In genomic region chr16:3389663-3390338, GRCh38 we compare ENCODE assay signal across 33 cellular contexts. TPM values are rescaled to one million over a fixed set of nuclear protein-coding genes. Genes with fewer than 3 reads are reported as not detected.
"Had no signal": no experiment of that assay in that cellular context is flagged by ENCODE, and none has a peak within 500 bp of the region (broad histone marks: within the 10 kb centered on the region; RNA-seq: fewer than 3 reads in every experiment).

No MANE protein-coding gene starts in this region.

- H3K27ac ChIP-seq: esophagus squamous epithelium, gastrocnemius medialis, left ventricle myocardium inferior, neutrophil, ovary, psoas muscle, right atrium auricular region, tibial artery, VCaP had no signal

- H3K4me1 ChIP-seq: esophagus squamous epithelium, gastrocnemius medialis, left ventricle myocardium inferior, psoas muscle, right atrium auricular region, tibial artery had no signal

- H3K4me3 ChIP-seq: esophagus squamous epithelium, left ventricle myocardium inferior, ovary, psoas muscle, right atrium auricular region, tibial artery had no signal

- H3K4me3 Mint-ChIP-seq: activated CD4-positive, alpha-beta T cell treated with anti-CD3 and anti-CD28 coated beads, Interleukin-2, amount 10 ng/mL, durations not matched to agents 24 days and 14 days; activated CD8-positive, alpha-beta memory T cell treated with anti-CD3 and anti-CD28 coated beads, Interleukin-2, amount 10 ng/mL, durations not matched to agents 7 days and 5 days; activated CD8-positive, alpha-beta T cell treated with anti-CD3 and anti-CD28 coated beads for 36 hours; activated naive CD4-positive, alpha-beta T cell treated with anti-CD3 and anti-CD28 coated beads, Interleukin-2, amount 50 U/mL, for 24 hours; activated T-helper 1 cell treated with anti-CD3 and anti-CD28 coated beads, Interleukin-12 subunit alpha, Interleukin-12 subunit beta, Interleukin-2, Interleukin-4 antibody, amounts not matched to agents 30 ng/mL and 10 ng/mL and 1 ng/mL, durations not matched to agents 14 hours and 24 hours and 36 hours; brain; mesothelial cell of epicardium; stimulated activated naive CD8-positive, alpha-beta T cell treated with anti-CD3 and anti-CD28 coated beads, Interleukin-15, Interleukin-2, amounts not matched to agents 100 ng/mL and 50 ng/mL, for 24 hours had no signal

- H3K27ac Mint-ChIP-seq: activated CD4-positive, alpha-beta T cell treated with anti-CD3 and anti-CD28 coated beads, Interleukin-2, amount 10 ng/mL, durations not matched to agents 24 days and 14 days; activated CD8-positive, alpha-beta memory T cell treated with anti-CD3 and anti-CD28 coated beads, Interleukin-2, amount 10 ng/mL, durations not matched to agents 7 days and 5 days; activated CD8-positive, alpha-beta T cell treated with anti-CD3 and anti-CD28 coated beads for 36 hours; activated naive CD4-positive, alpha-beta T cell treated with anti-CD3 and anti-CD28 coated beads, Interleukin-2, amount 50 U/mL, for 24 hours; activated T-helper 1 cell treated with anti-CD3 and anti-CD28 coated beads, Interleukin-12 subunit alpha, Interleukin-12 subunit beta, Interleukin-2, Interleukin-4 antibody, amounts not matched to agents 30 ng/mL and 10 ng/mL and 1 ng/mL, durations not matched to agents 14 hours and 24 hours and 36 hours; brain; mesothelial cell of epicardium; naive thymus-derived CD8-positive, alpha-beta T cell; stimulated activated naive CD8-positive, alpha-beta T cell treated with anti-CD3 and anti-CD28 coated beads, Interleukin-15, Interleukin-2, amounts not matched to agents 100 ng/mL and 50 ng/mL, for 24 hours had no signal

- H3K27me3 Mint-ChIP-seq: activated CD4-positive, alpha-beta T cell treated with anti-CD3 and anti-CD28 coated beads, Interleukin-2, amount 10 ng/mL, durations not matched to agents 24 days and 14 days; activated CD8-positive, alpha-beta memory T cell treated with anti-CD3 and anti-CD28 coated beads, Interleukin-2, amount 10 ng/mL, durations not matched to agents 7 days and 5 days; activated CD8-positive, alpha-beta T cell treated with anti-CD3 and anti-CD28 coated beads for 36 hours; activated naive CD4-positive, alpha-beta T cell treated with anti-CD3 and anti-CD28 coated beads, Interleukin-2, amount 50 U/mL, for 24 hours; naive thymus-derived CD8-positive, alpha-beta T cell; stimulated activated naive CD8-positive, alpha-beta T cell treated with anti-CD3 and anti-CD28 coated beads, Interleukin-15, Interleukin-2, amounts not matched to agents 100 ng/mL and 50 ng/mL, for 24 hours had no signal

- ATAC-seq: activated CD4-positive, CD25-positive, alpha-beta regulatory T cell treated with anti-CD3 and anti-CD28 coated beads, Interleukin-2, amount 50 U/mL, for 24 hours; activated CD8-positive, alpha-beta memory T cell treated with anti-CD3 and anti-CD28 coated beads, Interleukin-2, amount 10 ng/mL, durations not matched to agents 7 days and 5 days; activated CD8-positive, alpha-beta T cell treated with anti-CD3 and anti-CD28 coated beads for 36 hours; gastrocnemius medialis; naive thymus-derived CD8-positive, alpha-beta T cell; psoas muscle had no signal

- H3K4me1 Mint-ChIP-seq: activated CD8-positive, alpha-beta memory T cell treated with anti-CD3 and anti-CD28 coated beads, Interleukin-2, amount 10 ng/mL, durations not matched to agents 7 days and 5 days; brain; mesothelial cell of epicardium had no signal

- H3K27me3 ChIP-seq: esophagus squamous epithelium, gastrocnemius medialis, neutrophil, ovary, right atrium auricular region, tibial artery had no signal

- DNase-seq: activated CD4-positive, alpha-beta T cell treated with anti-CD3 and anti-CD28 coated beads, Interleukin-2, amount 10 ng/mL, durations not matched to agents 24 days and 14 days; activated CD8-positive, alpha-beta memory T cell treated with anti-CD3 and anti-CD28 coated beads, Interleukin-2, amount 10 ng/mL, durations not matched to agents 7 days and 5 days; activated CD8-positive, alpha-beta T cell treated with anti-CD3 and anti-CD28 coated beads for 36 hours; activated gamma-delta T cell; activated T-cell treated with anti-CD3 and anti-CD28 coated beads for 4 hours; aorta; caudate nucleus; effector memory CD4-positive, alpha-beta T cell; esophagus squamous epithelium; gastrocnemius medialis; hippocampal formation; kidney glomerular epithelial cell; left ventricle myocardium inferior; mammary epithelial cell; naive thymus-derived CD8-positive, alpha-beta T cell; ovary; psoas muscle; stimulated activated CD4-positive, alpha-beta T cell treated with anti-CD3 and anti-CD28 coated beads, Interleukin-12 subunit alpha, Interleukin-12 subunit beta, amount 100 ng/mL, for 4 hours; stimulated activated CD4-positive, alpha-beta T cell treated with anti-CD3 and anti-CD28 coated beads, Interleukin-4, amount 100 ng/mL, for 4 hours; T-helper 1 cell; T-helper 9 cell; tibial artery had no signal

- H3K36me3 ChIP-seq: ovary had no signal

RNA-seq across cellular contexts. Expression of gene OR2C1, which starts 34.1 kb away (rescaled TPM):
- total RNA-seq: activated CD4-positive, alpha-beta T cell treated with anti-CD3 and anti-CD28 coated beads, Interleukin-2, amount 10 ng/mL, durations not matched to agents 24 days and 14 days; activated CD8-positive, alpha-beta memory T cell treated with anti-CD3 and anti-CD28 coated beads, Interleukin-2, amount 10 ng/mL, durations not matched to agents 7 days and 5 days; activated CD8-positive, alpha-beta T cell treated with anti-CD3 and anti-CD28 coated beads for 36 hours; activated T-helper 1 cell treated with anti-CD3 and anti-CD28 coated beads, Interleukin-12 subunit alpha, Interleukin-12 subunit beta, Interleukin-2, Interleukin-4 antibody, amounts not matched to agents 30 ng/mL and 10 ng/mL and 1 ng/mL, durations not matched to agents 14 hours and 24 hours and 36 hours; aorta; esophagus squamous epithelium; gastrocnemius medialis; mammary epithelial cell; naive thymus-derived CD8-positive, alpha-beta T cell; psoas muscle; skeletal muscle tissue; ureter had no signal
- polyA plus RNA-seq: aorta, psoas muscle had no signal
